In the genomic region with DNA sequence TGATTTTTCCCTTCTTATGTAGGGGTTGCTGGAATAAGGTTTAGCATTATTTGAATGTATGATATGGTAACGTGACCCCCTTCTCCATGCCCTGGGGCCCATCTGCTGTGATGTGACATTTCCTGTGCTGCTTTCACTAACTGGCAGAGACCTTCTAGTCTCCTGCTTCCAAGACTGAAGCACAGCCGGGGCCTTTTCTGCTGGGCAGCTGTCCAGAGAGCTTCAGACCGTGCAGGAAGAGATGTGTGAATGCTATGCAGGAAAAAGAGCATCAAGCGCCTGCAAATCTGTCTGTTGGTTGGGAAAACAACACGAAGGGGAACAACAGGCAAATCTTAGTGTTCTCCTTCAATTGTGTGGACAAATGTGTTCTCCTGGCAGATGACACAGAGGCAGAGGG, we compare ENCODE assay signal across 21 cellular contexts.
"Had no signal": no experiment of that assay in that cellular context is flagged by ENCODE, and none has a peak within 500 bp of the region (broad histone marks: within the 10 kb centered on the region; RNA-seq: fewer than 3 reads in every experiment).

No MANE protein-coding gene starts in this region.

- ATAC-seq: heart right ventricle; left lobe of liver; mucosa of descending colon; naive thymus-derived CD4-positive, alpha-beta T cell; right lobe of liver had no signal

- H3K4me2 ChIP-seq: smooth muscle cell had no signal

- H3K4me1 ChIP-seq: heart right ventricle, right lobe of liver, suprapubic skin, upper lobe of left lung had no signal

- H3K36me3 ChIP-seq: heart right ventricle, right lobe of liver, suprapubic skin, upper lobe of left lung had no signal

- DNase-seq: activated CD4-positive, alpha-beta T cell treated with anti-CD3 and anti-CD28 coated beads, Interleukin-2, amount 50 U/mL, for 4 hours; activated CD4-positive, CD25-positive, alpha-beta regulatory T cell treated with anti-CD3 and anti-CD28 coated beads, Interleukin-2, amount 50 U/mL, for 72 hours; activated naive CD4-positive, alpha-beta T cell treated with anti-CD3 and anti-CD28 coated beads for 36 hours; activated T-cell treated with anti-CD3 and anti-CD28 coated beads for 4 hours; effector CD4-positive, alpha-beta T cell; heart right ventricle; islet precursor cell; mucosa of descending colon; naive thymus-derived CD4-positive, alpha-beta T cell; right lobe of liver; stimulated activated CD4-positive, alpha-beta T cell treated with anti-CD3 and anti-CD28 coated beads, Interleukin-4, amount 100 ng/mL, for 4 hours; stimulated activated CD8-positive, alpha-beta memory T cell treated with anti-CD3 and anti-CD28 coated beads, Interleukin-4, amount 100 ng/mL, for 48 hours; stimulated activated naive CD4-positive, alpha-beta T cell treated with Interleukin-2 at 50 U/mL for 16 hours; T-helper 1 cell; T1000; upper lobe of left lung had no signal

- H3K4me3 ChIP-seq: coronary artery, heart right ventricle, mucosa of descending colon, right lobe of liver, SK-N-MC, smooth muscle cell, suprapubic skin, upper lobe of left lung had no signal

- H3K27ac ChIP-seq: coronary artery, heart right ventricle, right lobe of liver, SK-N-MC, suprapubic skin, upper lobe of left lung had no signal

- H3K9me3 ChIP-seq: heart right ventricle, mucosa of descending colon, right lobe of liver, suprapubic skin, upper lobe of left lung had no signal

- H3K27me3 ChIP-seq: right lobe of liver, upper lobe of left lung had no signal
